ENCODE assay signal across 33 cellular contexts in genomic region chr11:78199653-78200015, GRCh38.
"Had no signal": no experiment of that assay in that cellular context is flagged by ENCODE, and none has a peak within 500 bp of the region (broad histone marks: within the 10 kb centered on the region; RNA-seq: fewer than 3 reads in every experiment).

No MANE protein-coding gene starts in this region.

- FAIRE-seq: endometrium, small intestine had no signal

- H3K27me3 Mint-ChIP-seq: progenitor cell of endocrine pancreas had no signal

- H3K27ac ChIP-seq: breast epithelium, epithelial cell of prostate, esophagus squamous epithelium, heart right ventricle, lower lobe of right lung, neutrophil, ovary, sigmoid colon, suprapubic skin, upper lobe of right lung, WERI-Rb-1 had no signal

- H3K9me3 ChIP-seq: breast epithelium, esophagus squamous epithelium, heart right ventricle, lower lobe of right lung, mucosa of descending colon, neutrophil, ovary, sigmoid colon, suprapubic skin, tibial artery, upper lobe of right lung had no signal

- H3K27me3 ChIP-seq: breast epithelium, esophagus squamous epithelium, heart right ventricle, ovary, sigmoid colon, suprapubic skin, tibial artery, upper lobe of right lung had no signal

- H3K27ac Mint-ChIP-seq: activated naive CD4-positive, alpha-beta T cell treated with anti-CD3 and anti-CD28 coated beads for 36 hours; activated T-helper 1 cell treated with anti-CD3 and anti-CD28 coated beads, Interleukin-12 subunit alpha, Interleukin-12 subunit beta, Interleukin-2, Interleukin-4 antibody, amounts not matched to agents 30 ng/mL and 10 ng/mL and 1 ng/mL, durations not matched to agents 14 hours and 24 hours and 36 hours; dendritic cell treated with granulocyte-macrophage colony-stimulating factor and Interleukin-4, amounts not matched to agents 40 ng/mL and 50 ng/mL, for 4 days; nephron progenitor cell; progenitor cell of endocrine pancreas; T-helper 1 cell treated with Interleukin-12 subunit alpha and Interleukin-12 subunit beta and Interleukin-4 antibody, amounts not matched to agents 30 μg/mL and 1 μg/mL, for 36 hours had no signal

- H3K4me3 Mint-ChIP-seq: activated naive CD4-positive, alpha-beta T cell treated with anti-CD3 and anti-CD28 coated beads for 36 hours; activated T-helper 1 cell treated with anti-CD3 and anti-CD28 coated beads, Interleukin-12 subunit alpha, Interleukin-12 subunit beta, Interleukin-2, Interleukin-4 antibody, amounts not matched to agents 30 ng/mL and 10 ng/mL and 1 ng/mL, durations not matched to agents 14 hours and 24 hours and 36 hours; dendritic cell treated with granulocyte-macrophage colony-stimulating factor and Interleukin-4, amounts not matched to agents 40 ng/mL and 50 ng/mL, for 4 days; nephron progenitor cell; T-helper 1 cell treated with Interleukin-12 subunit alpha and Interleukin-12 subunit beta and Interleukin-4 antibody, amounts not matched to agents 30 μg/mL and 1 μg/mL, for 36 hours had no signal

- DNase-seq: activated CD4-positive, alpha-beta T cell treated with anti-CD3 and anti-CD28 coated beads for 48 hours; activated CD4-positive, alpha-beta T cell treated with anti-CD3 and anti-CD28 coated beads, Interleukin-2, amount 50 U/mL, for 48 hours; activated CD8-positive, alpha-beta memory T cell treated with anti-CD3 and anti-CD28 coated beads for 24 hours; activated effector memory CD4-positive, alpha-beta T cell treated with anti-CD3 and anti-CD28 coated beads, Interleukin-2, amount 50 U/mL, for 16 hours; activated naive CD4-positive, alpha-beta T cell treated with anti-CD3 and anti-CD28 coated beads for 36 hours; activated T-cell treated with anti-CD3 and anti-CD28 coated beads, Interleukin-2, amount 50 U/mL, for 1 hour; central memory CD4-positive, alpha-beta T cell; esophagus squamous epithelium; foreskin melanocyte; heart right ventricle; kidney glomerular epithelial cell; lower lobe of right lung; nephron progenitor cell; sigmoid colon; small intestine; stimulated activated naive CD4-positive, alpha-beta T cell; T1000; tibial artery; upper lobe of right lung; WERI-Rb-1 had no signal

- H3K36me3 ChIP-seq: breast epithelium, ovary, upper lobe of right lung had no signal

- ATAC-seq: activated CD4-positive, CD25-positive, alpha-beta regulatory T cell treated with anti-CD3 and anti-CD28 coated beads, Interleukin-2, amount 50 U/mL, for 24 hours; left lobe of liver; lower lobe of right lung; mucosa of descending colon; upper lobe of right lung had no signal

- H3K4me1 ChIP-seq: breast epithelium, lower lobe of right lung had no signal

- H3K4me3 ChIP-seq: breast epithelium, esophagus squamous epithelium, heart right ventricle, lower lobe of right lung, mucosa of descending colon, ovary, sigmoid colon, suprapubic skin, tibial artery, upper lobe of right lung had no signal

- H3K9me3 Mint-ChIP-seq: activated naive CD4-positive, alpha-beta T cell treated with anti-CD3 and anti-CD28 coated beads for 36 hours; activated T-helper 1 cell treated with anti-CD3 and anti-CD28 coated beads, Interleukin-12 subunit alpha, Interleukin-12 subunit beta, Interleukin-2, Interleukin-4 antibody, amounts not matched to agents 30 ng/mL and 10 ng/mL and 1 ng/mL, durations not matched to agents 14 hours and 24 hours and 36 hours; dendritic cell treated with granulocyte-macrophage colony-stimulating factor and Interleukin-4, amounts not matched to agents 40 ng/mL and 50 ng/mL, for 4 days; nephron progenitor cell; T-helper 1 cell treated with Interleukin-12 subunit alpha and Interleukin-12 subunit beta and Interleukin-4 antibody, amounts not matched to agents 30 μg/mL and 1 μg/mL, for 36 hours had no signal
